ENCODE assay signal across 27 cellular contexts in genomic region chr5:31052937-31053658, GRCh38.
"Had no signal": no experiment of that assay in that cellular context is flagged by ENCODE, and none has a peak within 500 bp of the region (broad histone marks: within the 10 kb centered on the region; RNA-seq: fewer than 3 reads in every experiment).

No MANE protein-coding gene starts in this region.

- ATAC-seq: activated CD8-positive, alpha-beta T cell treated with anti-CD3 and anti-CD28 coated beads for 36 hours had no signal

- H3K9me3 ChIP-seq: Peyer's patch, SJCRH30, SK-N-SH had no signal

- H3K27ac Mint-ChIP-seq: activated CD8-positive, alpha-beta T cell treated with anti-CD3 and anti-CD28 coated beads for 36 hours; activated naive CD4-positive, alpha-beta T cell treated with anti-CD3 and anti-CD28 coated beads for 36 hours; activated naive CD8-positive, alpha-beta T cell; brain had no signal

- H3K27me3 Mint-ChIP-seq: activated CD8-positive, alpha-beta T cell treated with anti-CD3 and anti-CD28 coated beads for 36 hours; activated naive CD8-positive, alpha-beta T cell had no signal

- FAIRE-seq: astrocyte had no signal

- DNase-seq: activated CD4-positive, CD25-positive, alpha-beta regulatory T cell; activated CD8-positive, alpha-beta memory T cell treated with anti-CD3 and anti-CD28 coated beads, Interleukin-2, amount 50 U/mL, for 48 hours; activated CD8-positive, alpha-beta T cell treated with anti-CD3 and anti-CD28 coated beads for 36 hours; activated effector memory CD4-positive, alpha-beta T cell treated with anti-CD3 and anti-CD28 coated beads, Interleukin-2, amount 50 U/mL, for 16 hours; activated T-cell treated with anti-CD3 and anti-CD28 coated beads, Interleukin-2, amount 50 U/mL, for 1 hour; amygdala; MV-4-11; NCI-H1092 treated with DMSO at 0.1 percent for 48 hours; NCI-H1417 treated with DMSO at 0.1 percent for 48 hours; NCI-H187 treated with DMSO at 0.1 percent for 48 hours; NCI-H2081 treated with DMSO at 0.1 percent for 48 hours; NCI-H526; NK-92 treated with Interleukin-12 subunit alpha and Interleukin-12 subunit beta, amount 100 ng/mL, for 24 hours; OCI-M1; Peyer's patch; Right ventricle myocardium superior; SJCRH30; SK-N-SH; T-helper 1 cell had no signal

- H3K9me2 ChIP-seq: SK-N-SH had no signal

- H3K36me3 Mint-ChIP-seq: activated naive CD8-positive, alpha-beta T cell; brain had no signal

- H3K27me3 ChIP-seq: cardiac muscle cell, Peyer's patch, SJCRH30 had no signal

- H3K4me2 ChIP-seq: KMS-11, SK-N-SH had no signal

- H3K27ac ChIP-seq: cardiac muscle cell, KMS-11, Peyer's patch, RWPE1, SJCRH30, VCaP had no signal

- H3K36me3 ChIP-seq: cardiac muscle cell, Peyer's patch, SJCRH30 had no signal

- H3K4me3 Mint-ChIP-seq: activated CD8-positive, alpha-beta T cell treated with anti-CD3 and anti-CD28 coated beads for 36 hours; activated naive CD4-positive, alpha-beta T cell treated with anti-CD3 and anti-CD28 coated beads for 36 hours; activated naive CD8-positive, alpha-beta T cell; brain had no signal

- H3K9me3 Mint-ChIP-seq: activated CD8-positive, alpha-beta T cell treated with anti-CD3 and anti-CD28 coated beads for 36 hours had no signal

- H3K4me3 ChIP-seq: cardiac muscle cell, Peyer's patch, SJCRH30 had no signal

- H3K4me1 ChIP-seq: SJCRH30 had no signal
